ENCODE assay signal across 8 cellular contexts in genomic region chr10:60303778-60304177, GRCh38.
"Had no signal": no experiment of that assay in that cellular context is flagged by ENCODE, and none has a peak within 500 bp of the region (broad histone marks: within the 10 kb centered on the region; RNA-seq: fewer than 3 reads in every experiment).

No MANE protein-coding gene starts in this region.

- ATAC-seq: GM12878 had no signal

- DNase-seq: GDM1, GF-D8 had no signal

- FAIRE-seq: G401.6, GM12878, GM12891, GM12892, GM18507, GM19239 had no signal

- H3K4me3 ChIP-seq: GM12878 had no signal
